15 cellular contexts compared by ENCODE assay signal in the genomic region with DNA sequence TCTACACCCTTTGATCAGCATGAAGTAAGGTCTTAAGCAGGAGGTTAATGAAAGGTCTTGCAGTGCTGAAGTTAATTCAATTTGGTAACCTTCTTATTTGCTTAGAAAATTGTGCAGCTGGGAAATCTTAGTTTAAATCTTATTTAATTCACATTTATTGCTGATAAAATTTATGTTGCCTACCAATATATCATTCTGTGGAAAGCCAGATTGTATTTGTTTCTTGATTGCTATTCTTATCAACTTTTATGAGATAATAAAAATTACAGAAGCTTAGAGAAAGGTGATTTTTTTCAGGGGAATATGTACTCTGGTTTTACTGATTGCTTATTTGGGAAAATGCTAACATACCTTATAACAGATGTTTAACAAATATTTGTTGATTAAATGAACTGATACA.
DNase-seq lines count a peak whose midpoint lies in the region; ATAC-seq and TF ChIP-seq lines count a peak whose summit lies in the region.
"Had no signal": no experiment of that assay in that cellular context is flagged by ENCODE, and none has a peak within 500 bp of the region (broad histone marks: within the 10 kb centered on the region; RNA-seq: fewer than 3 reads in every experiment).

No MANE protein-coding gene starts in this region.

- CTCF ChIA-PET in HEK293 (lab: Yijun Ruan, JAX): no interaction called here

- H3K4me1 ChIP-seq in HEK293 (ENCODE audit: control insufficient read depth, insufficient read depth, low read length): peaks cover 3% of the 10 kb centered on the region
- H3K4me1 ChIP-seq: BLaER1, Caco-2, HAP-1 had no signal

- no peaks in the 10 kb centered on the region for H3K36me3 ChIP-seq in HEK293 (ENCODE audit: control insufficient read depth in 2 of 2, insufficient read depth in 1 of 2, low read length in 2 of 2)
- H3K36me3 ChIP-seq: HAP-1 had no signal

- ATAC-seq in SK-N-SH treated with all-trans-retinoic acid at 6 μM for 48 hours: no peak
- ATAC-seq: CD8-positive, alpha-beta T cell had no signal

- TF ChIP-seq CTCF in HEK293 (tag by site-specific recombination; IDR thresholded peaks at IDR 0.05) (no peak), LNCaP clone FGC (IDR thresholded peaks at IDR 0.05; ENCODE audit: control insufficient read depth, extremely low read depth, insufficient read depth) (no peak)

- DNase-seq in LNCaP clone FGC (ENCODE audit: low read depth): peak; percentile 19
- no peak for DNase-seq in stimulated activated CD4-positive, alpha-beta T cell treated with anti-CD3 and anti-CD28 coated beads, Interleukin-2, amount 100 ng/mL, for 24 hours
- DNase-seq in OCI-M2 (lab: John Stamatoyannopoulos, UW; ENCODE audit: unreplicated experiment): no peak
- no peak for DNase-seq in NCI-H748 treated with DMSO at 0.1 percent for 48 hours (lab: John Stamatoyannopoulos, UW)
- DNase-seq: Caco-2; CD4-positive, CD25-positive, alpha-beta regulatory T cell; CD8-positive, alpha-beta T cell; DMS153; DND-41; GOT3 had no signal

- H3K4me3 ChIP-seq in HEK293 (ENCODE audit: low read depth, low read length) (no peak overlapping the region), LNCaP clone FGC (ENCODE audit: low read depth, low read length) (no peak overlapping the region)
- H3K4me3 ChIP-seq: BLaER1, HAP-1 had no signal

- POLR2A ChIA-PET in HEK293 (lab: Yijun Ruan, JAX): no interaction called here

- no peak overlapping the region for H3K27ac ChIP-seq in HEK293 (ENCODE audit: extremely low read depth, low read depth, low read length)
- H3K27ac ChIP-seq: BLaER1, C4-2B had no signal

- H3K9me3 ChIP-seq in HEK293 (ENCODE audit: control insufficient read depth, insufficient read depth, low read depth, low read length): no peaks in the 10 kb centered on the region
- H3K9me3 ChIP-seq: Caco-2, HAP-1 had no signal

TF ChIP-seq in HEK293, 187 proteins besides CTCF, POLR2A, EP300 and RAD21 (continues in another document):
- TF ChIP-seq, protein P1, sequence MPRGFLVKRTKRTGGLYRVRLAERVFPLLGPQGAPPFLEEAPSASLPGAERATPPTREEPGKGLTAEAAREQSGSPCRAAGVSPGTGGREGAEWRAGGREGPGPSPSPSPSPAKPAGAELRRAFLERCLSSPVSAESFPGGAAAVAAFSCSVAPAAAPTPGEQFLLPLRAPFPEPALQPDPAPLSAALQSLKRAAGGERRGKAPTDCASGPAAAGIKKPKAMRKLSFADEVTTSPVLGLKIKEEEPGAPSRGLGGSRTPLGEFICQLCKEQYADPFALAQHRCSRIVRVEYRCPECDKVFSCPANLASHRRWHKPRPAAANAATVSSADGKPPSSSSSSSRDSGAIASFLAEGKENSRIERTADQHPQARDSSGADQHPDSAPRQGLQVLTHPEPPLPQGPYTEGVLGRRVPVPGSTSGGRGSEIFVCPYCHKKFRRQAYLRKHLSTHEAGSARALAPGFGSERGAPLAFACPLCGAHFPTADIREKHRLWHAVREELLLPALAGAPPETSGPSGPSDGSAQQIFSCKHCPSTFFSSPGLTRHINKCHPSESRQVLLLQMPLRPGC (tag by site-specific recombination; IDR thresholded peaks at IDR 0.05): no peak
- TF ChIP-seq ZNF843 (tag by site-specific recombination; IDR thresholded peaks at IDR 0.05) (peak; percentile 78; the same call in 1 of the 2 replicates), BCL11B (tag by site-specific recombination; IDR thresholded peaks at IDR 0.05; ENCODE audit: low read depth) (0 out of 2 replicates have a peak, but pooled peaks have one; percentile 22), TCF7L2 (IDR thresholded peaks at IDR 0.05; ENCODE audit: borderline replicate concordance, low read depth, low read length) (peak; percentile 14; the same call in 1 of the 2 replicates), ZXDB (tag by site-specific recombination; IDR thresholded peaks at IDR 0.05) (peak; percentile 30; the same call in 1 of the 2 replicates), PRDM6 (tag by site-specific recombination; IDR thresholded peaks at IDR 0.05) (peak; percentile 85), ZNF239 (tag by site-specific recombination; IDR thresholded peaks at IDR 0.05) (no peak), ZFHX2 (tag by site-specific recombination; conservative IDR thresholded peaks at IDR 0.05) (no peak)
- TF ChIP-seq, protein P2, sequence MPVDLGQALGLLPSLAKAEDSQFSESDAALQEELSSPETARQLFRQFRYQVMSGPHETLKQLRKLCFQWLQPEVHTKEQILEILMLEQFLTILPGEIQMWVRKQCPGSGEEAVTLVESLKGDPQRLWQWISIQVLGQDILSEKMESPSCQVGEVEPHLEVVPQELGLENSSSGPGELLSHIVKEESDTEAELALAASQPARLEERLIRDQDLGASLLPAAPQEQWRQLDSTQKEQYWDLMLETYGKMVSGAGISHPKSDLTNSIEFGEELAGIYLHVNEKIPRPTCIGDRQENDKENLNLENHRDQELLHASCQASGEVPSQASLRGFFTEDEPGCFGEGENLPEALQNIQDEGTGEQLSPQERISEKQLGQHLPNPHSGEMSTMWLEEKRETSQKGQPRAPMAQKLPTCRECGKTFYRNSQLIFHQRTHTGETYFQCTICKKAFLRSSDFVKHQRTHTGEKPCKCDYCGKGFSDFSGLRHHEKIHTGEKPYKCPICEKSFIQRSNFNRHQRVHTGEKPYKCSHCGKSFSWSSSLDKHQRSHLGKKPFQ (tag by site-specific recombination; IDR thresholded peaks at IDR 0.05): 0 out of 2 replicates have a peak, but pooled peaks have one; percentile 15

TF ChIP-seq in SK-N-SH treated with all-trans-retinoic acid at 6 μM for 48 hours, 23 proteins besides CTCF, POLR2A, EP300 and RAD21 (continues in another document):
- TF ChIP-seq CSDC2 (CRISPR knock-in tag; IDR thresholded peaks at IDR 0.05) (no peak), GLIS3 (CRISPR knock-in tag; IDR thresholded peaks at IDR 0.05) (no peak), ZFP3 (CRISPR knock-in tag; IDR thresholded peaks at IDR 0.05) (no peak), ARNTL (CRISPR knock-in tag; IDR thresholded peaks at IDR 0.05; ENCODE audit: borderline replicate concordance, low read depth) (no peak), PATZ1 (CRISPR knock-in tag; IDR thresholded peaks at IDR 0.05; ENCODE audit: borderline replicate concordance) (no peak), SNAI2 (CRISPR knock-in tag; IDR thresholded peaks at IDR 0.05) (no peak), CREB5 (CRISPR knock-in tag; IDR thresholded peaks at IDR 0.05; ENCODE audit: low read depth) (no peak), ZFP30 (CRISPR knock-in tag; IDR thresholded peaks at IDR 0.05) (no peak), ISL1 (CRISPR knock-in tag; IDR thresholded peaks at IDR 0.05) (peak; percentile 44), ZC3H10 (CRISPR knock-in tag; IDR thresholded peaks at IDR 0.05) (no peak), ESRRG (CRISPR knock-in tag; IDR thresholded peaks at IDR 0.05) (no peak), PPARA (CRISPR knock-in tag; IDR thresholded peaks at IDR 0.05; ENCODE audit: borderline replicate concordance) (no peak)
- TF ChIP-seq, protein P3, sequence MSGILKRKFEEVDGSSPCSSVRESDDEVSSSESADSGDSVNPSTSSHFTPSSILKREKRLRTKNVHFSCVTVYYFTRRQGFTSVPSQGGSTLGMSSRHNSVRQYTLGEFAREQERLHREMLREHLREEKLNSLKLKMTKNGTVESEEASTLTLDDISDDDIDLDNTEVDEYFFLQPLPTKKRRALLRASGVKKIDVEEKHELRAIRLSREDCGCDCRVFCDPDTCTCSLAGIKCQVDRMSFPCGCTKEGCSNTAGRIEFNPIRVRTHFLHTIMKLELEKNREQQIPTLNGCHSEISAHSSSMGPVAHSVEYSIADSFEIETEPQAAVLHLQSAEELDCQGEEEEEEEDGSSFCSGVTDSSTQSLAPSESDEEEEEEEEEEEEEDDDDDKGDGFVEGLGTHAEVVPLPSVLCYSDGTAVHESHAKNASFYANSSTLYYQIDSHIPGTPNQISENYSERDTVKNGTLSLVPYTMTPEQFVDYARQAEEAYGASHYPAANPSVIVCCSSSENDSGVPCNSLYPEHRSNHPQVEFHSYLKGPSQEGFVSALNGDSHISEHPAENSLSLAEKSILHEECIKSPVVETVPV (CRISPR knock-in tag; IDR thresholded peaks at IDR 0.05): no peak
